In the genomic region with DNA sequence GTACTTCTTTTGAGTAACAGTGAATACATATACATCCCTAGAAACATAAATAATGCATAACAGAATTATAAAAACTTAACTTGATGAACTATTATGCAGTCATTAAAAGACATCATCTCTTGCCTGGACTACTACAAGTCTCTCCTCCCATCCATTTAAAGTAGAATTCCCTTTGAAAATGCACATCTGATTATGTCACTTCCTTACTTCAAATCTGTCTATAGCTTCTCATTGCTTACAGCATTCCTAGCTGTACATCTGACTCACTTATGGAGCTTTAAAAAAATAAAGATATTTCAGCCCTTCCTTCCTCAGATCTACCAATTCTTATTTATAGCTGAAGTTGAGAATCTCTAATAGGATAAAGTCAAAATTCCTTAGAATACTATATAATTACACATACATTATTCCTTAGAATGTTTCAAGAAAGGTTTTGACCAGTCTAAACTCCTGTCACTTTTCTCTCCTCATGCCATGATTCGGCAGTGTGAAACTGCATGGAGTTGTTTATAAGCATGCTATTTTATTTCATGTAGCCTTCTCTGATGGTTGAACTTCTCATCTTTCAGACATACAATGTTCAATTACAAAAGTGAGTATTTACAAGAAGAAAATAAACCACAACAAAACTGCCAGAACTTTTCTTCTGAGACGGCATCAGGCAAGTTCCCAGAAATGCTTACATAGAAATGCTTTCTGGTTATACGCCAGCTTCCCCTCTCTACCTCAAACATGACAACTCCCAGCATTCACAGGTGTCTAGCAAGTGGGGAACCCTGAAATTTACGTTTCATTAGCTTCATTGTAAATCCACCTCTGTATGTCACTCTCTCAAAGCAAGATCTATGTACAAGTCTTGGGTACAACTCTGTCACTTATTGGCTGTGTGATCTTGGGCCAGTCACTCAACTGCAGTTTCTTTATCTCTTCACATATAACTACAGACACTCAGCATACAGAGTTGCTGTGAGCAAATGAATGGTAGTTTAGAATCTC, we compare ENCODE assay signal across 12 cellular contexts. TPM values are rescaled to one million over a fixed set of nuclear protein-coding genes. Genes with fewer than 3 reads are reported as not detected.
DNase-seq lines count a peak whose midpoint lies in the region; ATAC-seq, FAIRE-seq and TF ChIP-seq lines count a peak whose summit lies in the region.
"Had no signal": no experiment of that assay in that cellular context is flagged by ENCODE, and none has a peak within 500 bp of the region (broad histone marks: within the 10 kb centered on the region; RNA-seq: fewer than 3 reads in every experiment).

No MANE protein-coding gene starts in this region.

- intact Hi-C loops in CD4-positive, alpha-beta memory T cell (cut with micrococcal nuclease) = no loop called here
- intact Hi-C loops in mucosa of descending colon (cut with DNase I, micrococcal nuclease) = no loop called here
- intact Hi-C loops in Right ventricle myocardium inferior (cut with DNase I) = no loop called here
- intact Hi-C loops in colonic mucosa (cut with DNase I) = no loop called here
- intact Hi-C loops in lower lobe of right lung (cut with DNase I) = no loop called here

- no peaks in the 10 kb centered on the region for H3K36me3 ChIP-seq in CD4-positive, alpha-beta memory T cell (ENCODE audit: insufficient read depth, low read length)
- H3K36me3 ChIP-seq in mucosa of descending colon (ENCODE audit: low read depth) = no peaks in the 10 kb centered on the region
- no peaks in the 10 kb centered on the region for H3K36me3 ChIP-seq in colonic mucosa
- no peaks in the 10 kb centered on the region for H3K36me3 ChIP-seq in lower lobe of right lung

- H3K4me1 Mint-ChIP-seq in CD4-positive, alpha-beta memory T cell = peaks cover 0 to 4% (median 2%) of the 10 kb centered on the region in 4 donors
- peaks cover 28% of the 10 kb centered on the region for H3K4me1 Mint-ChIP-seq in activated naive CD8-positive, alpha-beta T cell treated with anti-CD3 and anti-CD28 coated beads, Interleukin-2, amount 10 ng/mL, durations not matched to agents 7 days and 5 days

- H3K27me3 Mint-ChIP-seq in CD4-positive, alpha-beta memory T cell = peaks cover 10 to 27% of the 10 kb centered on the region in 2 donors
- peaks cover 12% of the 10 kb centered on the region for H3K27me3 Mint-ChIP-seq in activated naive CD8-positive, alpha-beta T cell treated with anti-CD3 and anti-CD28 coated beads, Interleukin-2, amount 10 ng/mL, durations not matched to agents 7 days and 5 days

- peak; percentile 83 for ATAC-seq in activated naive CD8-positive, alpha-beta T cell treated with anti-CD3 and anti-CD28 coated beads, Interleukin-2, amount 10 ng/mL, durations not matched to agents 7 days and 5 days (ENCODE audit: low read depth)
- no peak for ATAC-seq in mucosa of descending colon
- no peak for ATAC-seq in Right ventricle myocardium inferior
- ATAC-seq in lower lobe of right lung = no peak

- no peak for FAIRE-seq in HTR-8/SVneo (lab: Jason Lieb, UNC)

- H3K4me3 ChIP-seq in CD4-positive, alpha-beta memory T cell (ENCODE audit: low read length in 2 of 2) = no peak overlapping the region
- H3K4me3 ChIP-seq in mucosa of descending colon (no peak overlapping the region), colonic mucosa (no peak overlapping the region), lower lobe of right lung (no peak overlapping the region)
- H3K4me3 ChIP-seq: left ventricle myocardium inferior, stomach had no signal

- no peaks in the 10 kb centered on the region for H3K27me3 ChIP-seq in CD4-positive, alpha-beta memory T cell (ENCODE audit: insufficient read depth, low read length)
- H3K27me3 ChIP-seq in colonic mucosa (no peaks in the 10 kb centered on the region), lower lobe of right lung (ENCODE audit: low read depth) (no peaks in the 10 kb centered on the region)
- H3K27me3 ChIP-seq: stomach had no signal

- DNase-seq in CD4-positive, alpha-beta memory T cell = peak in 3 of 5 donors; percentile 20 to 57 (median 22)
- DNase-seq in HTR-8/SVneo (ENCODE audit: insufficient read length, low spot score) (peak; percentile 14), glomerular endothelial cell (ENCODE audit: extremely low read depth, low read depth, low spot score) (peak; percentile 39), mucosa of descending colon (no peak), Right ventricle myocardium inferior (ENCODE audit: missing footprints) (no peak), colonic mucosa (no peak), lower lobe of right lung (no peak)
- DNase-seq in activated naive CD8-positive, alpha-beta T cell treated with anti-CD3 and anti-CD28 coated beads, Interleukin-2, amount 10 ng/mL, durations not matched to agents 7 days and 5 days = no peak
- DNase-seq: Caco-2, left ventricle myocardium inferior, NCI-H2029, stomach had no signal

- CTCF ChIA-PET in CD4-positive, alpha-beta memory T cell (lab: Charles Lee; ENCODE audit: partially characterized antibody) = no interaction called here

- TF ChIP-seq CTCF in mucosa of descending colon (IDR thresholded peaks at IDR 0.05) (no peak), colonic mucosa (IDR thresholded peaks at IDR 0.05) (no peak), lower lobe of right lung (IDR thresholded peaks at IDR 0.05) (no peak)

- peak overlapping the region in 3 of 8 donors; percentile 18 to 59 (median 26) for H3K4me3 Mint-ChIP-seq in CD4-positive, alpha-beta memory T cell
- peak overlapping the region; percentile 71 for H3K4me3 Mint-ChIP-seq in activated naive CD8-positive, alpha-beta T cell treated with anti-CD3 and anti-CD28 coated beads, Interleukin-2, amount 10 ng/mL, durations not matched to agents 7 days and 5 days

- H3K4me1 ChIP-seq in CD4-positive, alpha-beta memory T cell (ENCODE audit: insufficient read depth, low read length) = no peaks in the 10 kb centered on the region
- H3K4me1 ChIP-seq in mucosa of descending colon (ENCODE audit: low read depth) = no peaks in the 10 kb centered on the region
- H3K4me1 ChIP-seq in colonic mucosa = no peaks in the 10 kb centered on the region
- H3K4me1 ChIP-seq in lower lobe of right lung = no peaks in the 10 kb centered on the region
- H3K4me1 ChIP-seq: Caco-2, left ventricle myocardium inferior, stomach had no signal

- peak overlapping the region in 2 of 7 donors; percentile 36 to 84 for H3K27ac Mint-ChIP-seq in CD4-positive, alpha-beta memory T cell
- H3K27ac Mint-ChIP-seq in activated naive CD8-positive, alpha-beta T cell treated with anti-CD3 and anti-CD28 coated beads, Interleukin-2, amount 10 ng/mL, durations not matched to agents 7 days and 5 days = peak overlapping the region; percentile 84

- H3K9me3 Mint-ChIP-seq in CD4-positive, alpha-beta memory T cell = peaks cover 7 to 21% (median 16%) of the 10 kb centered on the region in 8 donors
- H3K9me3 Mint-ChIP-seq in activated naive CD8-positive, alpha-beta T cell treated with anti-CD3 and anti-CD28 coated beads, Interleukin-2, amount 10 ng/mL, durations not matched to agents 7 days and 5 days = peaks cover 10% of the 10 kb centered on the region

- no peak overlapping the region for H3K9ac ChIP-seq in colonic mucosa (ENCODE audit: low read depth in 2 of 2, low read length in 2 of 2)

- POLR2A ChIA-PET in CD4-positive, alpha-beta memory T cell (lab: Charles Lee; ENCODE audit: partially characterized antibody) = no interaction called here
- POLR2A ChIA-PET in activated naive CD8-positive, alpha-beta T cell treated with anti-CD3 and anti-CD28 coated beads, Interleukin-2, amount 10 ng/mL, durations not matched to agents 7 days and 5 days (lab: Charles Lee) = interaction anchor here (0.9 to 1.8 kb wide), 5 partner anchors 42 to 154 kb away, joined by 3 to 7 read pairs (median 5); partner anchors contain the start of genes BTBD1 and C15orf40

- no peak overlapping the region for H3K27ac ChIP-seq in CD4-positive, alpha-beta memory T cell (ENCODE audit: low read depth, low read length)
- H3K27ac ChIP-seq in colonic mucosa = no peak overlapping the region
- no peak overlapping the region for H3K27ac ChIP-seq in lower lobe of right lung
- H3K27ac ChIP-seq: left ventricle myocardium inferior, stomach had no signal

- peaks cover 0 to 3% of the 10 kb centered on the region in 2 donors for H3K9me3 ChIP-seq in CD4-positive, alpha-beta memory T cell (ENCODE audit: control insufficient read depth in 1 of 2, low read length in 2 of 2)
- H3K9me3 ChIP-seq in mucosa of descending colon (peaks cover 7% of the 10 kb centered on the region), colonic mucosa (no peaks in the 10 kb centered on the region), lower lobe of right lung (peaks cover 13% of the 10 kb centered on the region)
- H3K9me3 ChIP-seq: Caco-2 had no signal

- H3K36me3 Mint-ChIP-seq in CD4-positive, alpha-beta memory T cell = no peaks in the 10 kb centered on the region
- H3K36me3 Mint-ChIP-seq in activated naive CD8-positive, alpha-beta T cell treated with anti-CD3 and anti-CD28 coated beads, Interleukin-2, amount 10 ng/mL, durations not matched to agents 7 days and 5 days = peaks cover 30% of the 10 kb centered on the region

RNA-seq across cellular contexts. Expression of gene HDGFL3, which starts 42.9 kb away (rescaled TPM):
- total RNA-seq in CD4-positive, alpha-beta memory T cell = 1 to 10 TPM; 3.2 to 3.5 TPM
- 1 to 10 TPM; 1.7 to 6.5 TPM for polyA plus RNA-seq in CD4-positive, alpha-beta memory T cell
- 10 to 100 TPM; 26.6 to 29.0 TPM for total RNA-seq in activated naive CD8-positive, alpha-beta T cell treated with anti-CD3 and anti-CD28 coated beads, Interleukin-2, amount 10 ng/mL, durations not matched to agents 7 days and 5 days
- 42.0 and 66.2 TPM in 2 replicates for total RNA-seq in glomerular endothelial cell
- total RNA-seq in mucosa of descending colon = 10 to 100 TPM in 2 of 3 donors, 1 to 10 TPM in 1; 7.3 to 58.8 (median 14.1) TPM
- total RNA-seq in Right ventricle myocardium inferior = 32.8 TPM
- 10 to 100 TPM; 16.2 to 16.7 TPM for total RNA-seq in colonic mucosa
- total RNA-seq in lower lobe of right lung = 26.5 TPM

RNA-seq across cellular contexts. Expression of gene TM6SF1, which starts 57.3 kb away (rescaled TPM):
- under 1 TPM; 0.38 to 0.50 TPM for total RNA-seq in CD4-positive, alpha-beta memory T cell
- not detected for polyA plus RNA-seq in CD4-positive, alpha-beta memory T cell
- 10 to 100 TPM; 14.3 to 16.3 TPM for total RNA-seq in activated naive CD8-positive, alpha-beta T cell treated with anti-CD3 and anti-CD28 coated beads, Interleukin-2, amount 10 ng/mL, durations not matched to agents 7 days and 5 days
- total RNA-seq in glomerular endothelial cell (23.0 and 38.0 TPM in 2 replicates), mucosa of descending colon (1 to 10 TPM; 1.2 to 4.9 (median 1.5) TPM), Right ventricle myocardium inferior (5.0 TPM), colonic mucosa (1 to 10 TPM in 1 of 2 donors, under 1 TPM in 1; 0.62 to 1.5 TPM), lower lobe of right lung (31.2 TPM)
- total RNA-seq: Caco-2 had no signal

Comparison
In these comparisons a context has a peak if more than half of its experiments do, and no peak if none do; other contexts are left out.
1. DNase-seq: peak in CD4-positive, alpha-beta memory T cell (3 of 5), HTR-8/SVneo (single experiment) and glomerular endothelial cell (single experiment); none in activated naive CD8-positive, alpha-beta T cell treated with anti-CD3 and anti-CD28 coated beads, Interleukin-2, amount 10 ng/mL, durations not matched to agents 7 days and 5 days (single experiment), mucosa of descending colon (0 of 3), Right ventricle myocardium inferior (single experiment), colonic mucosa (single experiment) and lower lobe of right lung (single experiment).